1 cellular context compared by ENCODE assay signal in genomic region chr3:98901032-98901464, GRCh38.
TF ChIP-seq lines count a peak whose summit lies in the region.

No MANE protein-coding gene starts in this region.

TF ChIP-seq in HepG2, 621 proteins besides CTCF, POLR2A, EP300 and RAD21 (continued from another document and continues in another):
- TF ChIP-seq BATF2 (CRISPR knock-in tag; IDR thresholded peaks at IDR 0.05) (peak; percentile 54), RFX3 (CRISPR knock-in tag; IDR thresholded peaks at IDR 0.05) (no peak), GPBP1L1 (CRISPR knock-in tag; IDR thresholded peaks at IDR 0.05) (no peak), ZNF441 (CRISPR knock-in tag; IDR thresholded peaks at IDR 0.05; ENCODE audit: borderline replicate concordance) (no peak), ATF3 (CRISPR knock-in tag; IDR thresholded peaks at IDR 0.05) (no peak), SNAPC4 (CRISPR knock-in tag; IDR thresholded peaks at IDR 0.05) (no peak), HOXA5 (CRISPR knock-in tag; IDR thresholded peaks at IDR 0.05) (peak; percentile 75; the same call in 1 of the 2 replicates), SALL1 (CRISPR knock-in tag; IDR thresholded peaks at IDR 0.05) (no peak), RXRA (CRISPR knock-in tag; IDR thresholded peaks at IDR 0.05) (no peak), SETDB1 (CRISPR knock-in tag; IDR thresholded peaks at IDR 0.05; ENCODE audit: borderline replicate concordance) (no peak), PAX8 (CRISPR knock-in tag; IDR thresholded peaks at IDR 0.05; ENCODE audit: borderline replicate concordance) (no peak), ZNF253 (CRISPR knock-in tag; IDR thresholded peaks at IDR 0.05; ENCODE audit: borderline replicate concordance) (no peak; the same call in 1 of the 2 replicates), ZNF512 (CRISPR knock-in tag; IDR thresholded peaks at IDR 0.05) (no peak), ZMAT5 (CRISPR knock-in tag; IDR thresholded peaks at IDR 0.05; ENCODE audit: borderline replicate concordance, low read depth) (no peak), SNAPC2 (CRISPR knock-in tag; IDR thresholded peaks at IDR 0.05) (no peak), ZBTB46 (CRISPR knock-in tag; IDR thresholded peaks at IDR 0.05; ENCODE audit: borderline replicate concordance) (no peak), TERF1 (CRISPR knock-in tag; IDR thresholded peaks at IDR 0.05) (no peak), EHMT2 (IDR thresholded peaks at IDR 0.05; ENCODE audit: borderline replicate concordance, low read depth, low read length) (no peak), ATAD3A (CRISPR knock-in tag; IDR thresholded peaks at IDR 0.05) (no peak), AKNA (CRISPR knock-in tag; IDR thresholded peaks at IDR 0.05; ENCODE audit: borderline replicate concordance) (no peak), ZNF616 (CRISPR knock-in tag; IDR thresholded peaks at IDR 0.05; ENCODE audit: low read depth) (0 out of 2 replicates have a peak, but pooled peaks have one; percentile 66), CBX5 (CRISPR knock-in tag; IDR thresholded peaks at IDR 0.05; ENCODE audit: borderline replicate concordance) (no peak), TBX3 (IDR thresholded peaks at IDR 0.05; ENCODE audit: borderline replicate concordance) (no peak), TGIF2 (CRISPR knock-in tag; IDR thresholded peaks at IDR 0.05) (no peak), JUNB (CRISPR knock-in tag; IDR thresholded peaks at IDR 0.05; ENCODE audit: borderline replicate concordance) (no peak), ZNF660 (CRISPR knock-in tag; IDR thresholded peaks at IDR 0.05; ENCODE audit: borderline replicate concordance, low read depth) (no peak), ZNF234 (CRISPR knock-in tag; conservative IDR thresholded peaks at IDR 0.05) (0 out of 2 replicates have a peak, but pooled peaks have one; percentile 9), GTF2F1 (IDR thresholded peaks at IDR 0.05; ENCODE audit: low read length) (no peak), SNAI1 (CRISPR knock-in tag; IDR thresholded peaks at IDR 0.05; ENCODE audit: borderline replicate concordance) (no peak), ZNF777 (CRISPR knock-in tag; IDR thresholded peaks at IDR 0.05) (peak; percentile 85), ARNT2 (CRISPR knock-in tag; IDR thresholded peaks at IDR 0.05; ENCODE audit: low read depth) (no peak), ZNF615 (CRISPR knock-in tag; IDR thresholded peaks at IDR 0.05; ENCODE audit: borderline replicate concordance) (no peak), MLLT10 (CRISPR knock-in tag; IDR thresholded peaks at IDR 0.05) (no peak), ZBTB3 (CRISPR knock-in tag; IDR thresholded peaks at IDR 0.05; ENCODE audit: borderline replicate concordance, low read depth) (no peak), ARNTL (CRISPR knock-in tag; IDR thresholded peaks at IDR 0.05) (no peak), ZMYM2 (CRISPR knock-in tag; IDR thresholded peaks at IDR 0.05) (no peak), SIN3B (IDR thresholded peaks at IDR 0.05; ENCODE audit: low read length) (no peak), RBFOX2 (IDR thresholded peaks at IDR 0.05; ENCODE audit: low read depth, low read length) (no peak), ZNF101 (CRISPR knock-in tag; IDR thresholded peaks at IDR 0.05; ENCODE audit: borderline replicate concordance, low read depth) (no peak), TOE1 (CRISPR knock-in tag; IDR thresholded peaks at IDR 0.05) (no peak), FOXK2 (IDR thresholded peaks at IDR 0.05) (no peak), E2F5 (CRISPR knock-in tag; conservative IDR thresholded peaks at IDR 0.05) (no peak), ZEB1 (IDR thresholded peaks at IDR 0.05; ENCODE audit: insufficient replicate concordance, low read depth) (no peak)
